ENCODE assay signal across 8 cellular contexts in the genomic region with DNA sequence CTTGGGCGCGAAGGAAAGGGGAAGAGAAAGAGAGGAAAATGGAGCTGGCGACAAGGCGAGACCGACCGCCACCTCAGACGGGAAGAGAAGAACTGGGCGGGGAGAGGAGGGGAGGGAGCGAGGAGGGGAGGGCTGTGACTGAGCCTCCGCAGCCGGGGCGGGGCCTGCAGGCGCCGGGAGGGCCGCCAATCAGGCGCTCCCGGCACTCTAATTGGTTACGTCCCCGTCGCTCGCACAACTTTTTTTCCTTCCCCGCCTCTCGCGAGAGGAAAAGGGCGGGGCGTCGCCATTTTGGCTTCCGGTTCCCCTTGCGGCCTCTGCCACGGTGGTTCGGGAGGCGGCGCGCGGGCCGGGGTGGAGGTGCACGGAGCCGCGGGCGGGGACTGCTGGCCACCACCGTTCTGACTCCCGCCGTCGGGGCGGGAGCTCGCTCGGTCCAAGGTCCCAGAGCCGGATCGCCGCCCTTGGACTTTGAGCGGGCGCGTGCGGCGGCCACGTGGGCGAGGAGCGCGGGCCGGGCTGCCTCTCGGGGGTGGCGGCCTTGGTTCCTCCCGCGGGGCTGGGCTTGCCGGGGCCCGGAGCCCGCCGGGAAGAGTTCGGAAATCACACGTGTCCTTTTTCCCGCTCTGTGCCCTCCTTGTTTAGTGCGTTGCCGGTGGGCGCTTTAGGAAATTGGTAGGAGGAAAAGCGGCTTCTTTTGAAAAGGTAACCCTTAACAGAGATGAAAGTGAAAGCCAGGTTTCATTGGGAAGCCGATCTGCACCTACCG. TPM values are rescaled to one million over a fixed set of nuclear protein-coding genes. Genes with fewer than 3 reads are reported as not detected.
A peak's percentile ranks its signal among the peaks of the same experiment; 100 is the strongest.
DNase-seq lines count a peak whose midpoint lies in the region; ATAC-seq and TF ChIP-seq lines count a peak whose summit lies in the region.

A gene (minus strand): TSS at position 94 of the 769 bp plus-strand sequence. CDS start 176 bp downstream, outside the sequence.

- H3K4me3 Mint-ChIP-seq in T-helper 17 cell (peak within 1 kb of the TSS; percentile 99), progenitor cell of endocrine pancreas (ENCODE audit: low read depth) (peak within 1 kb of the TSS; percentile 82)

- intact Hi-C loops in left ventricle myocardium inferior (cut with micrococcal nuclease) = no loop called here
- intact Hi-C loops in upper lobe of right lung (cut with DNase I) = no loop called here

- TF ChIP-seq CTCF in left ventricle myocardium inferior (IDR thresholded peaks at IDR 0.05; ENCODE audit: borderline replicate concordance) (no peak), progenitor cell of endocrine pancreas (IDR thresholded peaks at IDR 0.05; ENCODE audit: unreplicated experiment) (no peak), upper lobe of right lung (IDR thresholded peaks at IDR 0.05) (no peak)

- H3K27ac ChIP-seq in left ventricle myocardium inferior (replicated peaks) (peak within 1 kb of the TSS; percentile 98), upper lobe of right lung (peak within 1 kb of the TSS; percentile 94)

- H3K9me3 ChIP-seq in T-helper 17 cell (ENCODE audit: control insufficient read depth, low read length, poor library complexity, severe bottlenecking) (peaks cover 3% of the 10 kb centered on the region), left ventricle myocardium inferior (replicated peaks) (no peaks in the 10 kb centered on the region), upper lobe of right lung (no peaks in the 10 kb centered on the region)

- H3K9me3 Mint-ChIP-seq in progenitor cell of endocrine pancreas (ENCODE audit: low read depth) = no peaks in the 10 kb centered on the region

- H3K27ac Mint-ChIP-seq in T-helper 17 cell = peak within 1 kb of the TSS; percentile 97
- H3K27ac Mint-ChIP-seq in progenitor cell of endocrine pancreas = peak within 1 kb of the TSS; percentile 98

- ATAC-seq in GM18502 (IDR thresholded peaks at IDR 0.05; ENCODE audit: poor library complexity, unreplicated experiment) = peak; percentile 79
- peak; percentile 68 for ATAC-seq in HG02943 (IDR thresholded peaks at IDR 0.05; ENCODE audit: low read depth, unreplicated experiment)
- peak; percentile 95 for ATAC-seq in T-helper 17 cell
- ATAC-seq in upper lobe of right lung = peak; percentile 99

- H3K27me3 Mint-ChIP-seq in T-helper 17 cell (no peaks in the 10 kb centered on the region), progenitor cell of endocrine pancreas (no peaks in the 10 kb centered on the region)

- H3K4me1 Mint-ChIP-seq in T-helper 17 cell (peaks cover 35% of the 10 kb centered on the region), progenitor cell of endocrine pancreas (ENCODE audit: low read depth) (peaks cover 32% of the 10 kb centered on the region)

- H3K27me3 ChIP-seq in left ventricle myocardium inferior (ENCODE audit: low read depth) (no peaks in the 10 kb centered on the region), upper lobe of right lung (no peaks in the 10 kb centered on the region)

- H3K36me3 ChIP-seq in left ventricle myocardium inferior = no peaks in the 10 kb centered on the region
- no peaks in the 10 kb centered on the region for H3K36me3 ChIP-seq in upper lobe of right lung

- peak within 1 kb of the TSS; percentile 96 for H3K4me3 ChIP-seq in left ventricle myocardium inferior
- peak within 1 kb of the TSS; percentile 97 for H3K4me3 ChIP-seq in upper lobe of right lung

- H3K36me3 Mint-ChIP-seq in T-helper 17 cell (ENCODE audit: low read depth) = peaks cover 7% of the 10 kb centered on the region
- peaks cover 3% of the 10 kb centered on the region for H3K36me3 Mint-ChIP-seq in progenitor cell of endocrine pancreas (ENCODE audit: insufficient read depth)

- peak; percentile 81 to 88 for DNase-seq in NCI-H187 (lab: John Stamatoyannopoulos, UW)
- peak; percentile 93 to 96 (median 95) for DNase-seq in T-helper 17 cell
- peak; percentile 71 to 98 (median 93) for DNase-seq in amygdala (lab: John Stamatoyannopoulos, UW)
- peak; percentile 96 for DNase-seq in left ventricle myocardium inferior
- DNase-seq in progenitor cell of endocrine pancreas (ENCODE audit: low spot score, unreplicated experiment) = peak; percentile 93
- peak; percentile 98 for DNase-seq in upper lobe of right lung

- H3K4me1 ChIP-seq in left ventricle myocardium inferior (peaks cover 59% of the 10 kb centered on the region), upper lobe of right lung (peaks cover 41% of the 10 kb centered on the region)

RNA-seq across cellular contexts. Expression of the gene that starts here (rescaled TPM):
- total RNA-seq in T-helper 17 cell = 100 to 1,000 TPM in 1 of 2 donors, 10 to 100 TPM in 1; 95.5 to 109 TPM
- 93.2 TPM for total RNA-seq in left ventricle myocardium inferior
- total RNA-seq in progenitor cell of endocrine pancreas = 284 and 287 TPM in 2 replicates
- 174 TPM for total RNA-seq in upper lobe of right lung

Comparison
In these comparisons a context has a peak if more than half of its experiments do, and no peak if none do; other contexts are left out.
1. Peak in every context shown above with its lines: DNase-seq, ATAC-seq, H3K4me3 ChIP-seq and H3K27ac ChIP-seq.